ENCODE assay signal across 1 cellular context in the genomic region with DNA sequence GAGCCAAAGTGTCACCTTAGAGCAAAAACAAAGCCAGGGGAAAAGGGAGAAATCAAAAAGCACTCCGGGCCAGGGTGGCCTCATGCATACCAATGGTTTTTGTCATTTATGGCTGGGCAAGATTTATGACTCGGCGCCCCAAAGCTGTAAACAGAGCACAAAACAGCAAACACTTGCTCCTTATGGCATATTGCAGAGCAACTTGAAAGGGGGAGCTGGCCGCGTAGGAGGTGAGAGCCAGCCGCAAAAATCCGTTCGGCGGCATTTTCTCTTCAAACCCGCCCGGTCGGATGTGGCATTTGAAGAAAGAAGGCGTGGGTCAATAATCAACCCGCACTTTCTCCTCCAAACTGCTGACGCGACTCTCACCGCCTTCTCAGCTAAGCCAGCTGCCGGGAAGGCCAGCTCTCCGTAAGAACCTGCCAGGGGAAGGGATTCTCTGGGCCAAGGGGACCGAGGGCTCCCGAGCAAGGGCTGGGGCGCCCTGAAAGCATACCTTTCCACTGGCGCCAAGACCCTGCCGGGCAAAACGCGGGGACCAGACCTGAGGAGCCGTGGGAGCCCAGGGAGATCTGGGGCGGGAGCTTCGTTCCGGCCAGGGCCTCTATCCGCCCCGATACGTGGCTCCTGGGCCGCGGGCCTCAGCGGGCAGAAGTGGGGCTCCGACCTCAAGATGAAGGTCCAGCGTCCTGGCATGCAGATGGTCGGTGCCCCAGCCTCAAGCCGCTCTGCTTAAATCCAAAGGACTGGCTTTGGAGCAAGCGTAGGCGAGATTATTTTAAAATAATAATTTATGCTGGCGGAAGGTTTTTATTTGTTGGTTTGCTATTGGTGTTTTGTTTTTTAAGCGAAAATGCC.
TF ChIP-seq lines count a peak whose summit lies in the region.

No MANE protein-coding gene starts in this region.

TF ChIP-seq in K562, 482 proteins besides CTCF, POLR2A, EP300 and RAD21:
- TF ChIP-seq HMGXB4 (CRISPR knock-in tag; IDR thresholded peaks at IDR 0.05): no peak
- TF ChIP-seq MEIS2 (IDR thresholded peaks at IDR 0.05; ENCODE audit: partially characterized antibody): peak; percentile 42
